Comparison of ENCODE assay signal across 1 cellular context in genomic region chr11:6233984-6234313, GRCh38.
TF ChIP-seq lines count a peak whose summit lies in the region.

No MANE protein-coding gene starts in this region.

TF ChIP-seq in endothelial cell of umbilical vein, 7 proteins besides CTCF, POLR2A, EP300 and RAD21 (continued from another document):
- TF ChIP-seq FOS (IDR thresholded peaks at IDR 0.05; ENCODE audit: borderline replicate concordance, insufficient read depth, low read length) (no peak), MAX (IDR thresholded peaks at IDR 0.05; ENCODE audit: insufficient read depth, insufficient read length) (no peak), MYC (IDR thresholded peaks at IDR 0.05; ENCODE audit: low read depth, low read length) (no peak), JUN (IDR thresholded peaks at IDR 0.05; ENCODE audit: borderline replicate concordance, insufficient read depth, insufficient read length, low read depth) (no peak), POLR2AphosphoS5 (IDR thresholded peaks at IDR 0.05; ENCODE audit: insufficient read depth, low read depth, low read length) (no peak), GATA2 (IDR thresholded peaks at IDR 0.05; ENCODE audit: insufficient read depth, insufficient read length, low read depth, low read length) (no peak)
